16 cellular contexts compared by ENCODE assay signal in the genomic region with DNA sequence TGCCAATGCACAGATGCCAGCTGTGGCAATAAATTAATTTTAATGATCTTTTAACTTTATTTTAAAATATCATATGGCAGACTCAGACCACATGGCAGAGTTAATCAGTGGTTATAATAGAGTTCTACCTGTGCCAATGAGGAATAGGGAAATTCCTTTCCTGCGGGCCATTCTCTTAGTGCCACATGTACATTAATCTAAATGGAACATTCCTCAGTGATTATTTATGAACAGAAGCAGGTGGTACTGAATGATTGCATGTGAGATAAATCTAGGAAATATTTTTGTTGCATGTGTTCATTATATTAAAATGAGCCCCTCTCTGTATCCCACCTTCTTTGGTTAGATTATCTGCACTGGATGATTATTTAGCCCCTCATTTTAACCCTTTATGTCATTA.
DNase-seq lines count a peak whose midpoint lies in the region; ATAC-seq and TF ChIP-seq lines count a peak whose summit lies in the region.
"Had no signal": no experiment of that assay in that cellular context is flagged by ENCODE, and none has a peak within 500 bp of the region (broad histone marks: within the 10 kb centered on the region; RNA-seq: fewer than 3 reads in every experiment).

No MANE protein-coding gene starts in this region.

- no peak for DNase-seq in Karpas-422
- peak; percentile 16 for DNase-seq in NCI-H69 (lab: John Stamatoyannopoulos, UW)
- no peak for DNase-seq in epithelial cell of prostate (ENCODE audit: low read depth, low spot score)
- no peak for DNase-seq in neural progenitor cell (ENCODE audit: low spot score)
- no peak for DNase-seq in NCI-H1417 (lab: John Stamatoyannopoulos, UW)
- DNase-seq in activated CD4-positive, alpha-beta memory T cell treated with anti-CD3 and anti-CD28 coated beads for 36 hours: no peak
- no peak for DNase-seq in lower lobe of right lung
- DNase-seq: C1 segment of cervical spinal cord; Calu3; CD4-positive, alpha-beta memory T cell; COR-L47; DMS79; GDM1; H7 had no signal

- H3K4me2 ChIP-seq in Karpas-422 (ENCODE audit: low read depth, low read length, poor library complexity, severe bottlenecking): peak overlapping the region; percentile 21
- no peak overlapping the region for H3K4me2 ChIP-seq in neural progenitor cell

- H3K36me3 ChIP-seq in Karpas-422 (ENCODE audit: insufficient read depth, low read length): no peaks in the 10 kb centered on the region
- no peaks in the 10 kb centered on the region for H3K36me3 ChIP-seq in neural progenitor cell
- no peaks in the 10 kb centered on the region for H3K36me3 ChIP-seq in lower lobe of right lung

- ATAC-seq in lower lobe of right lung: no peak

- H3K27me3 Mint-ChIP-seq in neural progenitor cell (ENCODE audit: insufficient read depth, low read depth): peaks cover 2% of the 10 kb centered on the region
- H3K27me3 Mint-ChIP-seq in activated CD4-positive, alpha-beta memory T cell treated with anti-CD3 and anti-CD28 coated beads for 36 hours: peaks cover 2% of the 10 kb centered on the region
- H3K27me3 Mint-ChIP-seq: CD4-positive, alpha-beta memory T cell had no signal

- H3K9ac ChIP-seq in Karpas-422 (ENCODE audit: low read length) (no peak overlapping the region), neural progenitor cell (no peak overlapping the region)
- H3K9ac ChIP-seq: GM23248 had no signal

- H4K20me1 ChIP-seq in Karpas-422 (ENCODE audit: insufficient read depth, low read depth, low read length): no peaks in the 10 kb centered on the region
- no peaks in the 10 kb centered on the region for H4K20me1 ChIP-seq in neural progenitor cell (ENCODE audit: low read depth)

- CTCF ChIA-PET in activated CD4-positive, alpha-beta memory T cell treated with anti-CD3 and anti-CD28 coated beads for 36 hours (lab: Charles Lee): no interaction called here

- H2AFZ ChIP-seq in Karpas-422 (ENCODE audit: low read length) (peak overlapping the region; percentile 22; the same call in 1 of the 2 replicates), neural progenitor cell (replicated peaks) (no peak overlapping the region)
- H2AFZ ChIP-seq: GM23248 had no signal

- H3K9me3 ChIP-seq in Karpas-422 (ENCODE audit: low read length) (no peaks in the 10 kb centered on the region), neural progenitor cell (ENCODE audit: low read depth) (no peaks in the 10 kb centered on the region), lower lobe of right lung (no peaks in the 10 kb centered on the region)

- H3K9me2 ChIP-seq in Karpas-422 (replicated peaks; ENCODE audit: insufficient read depth, low read length): no peaks in the 10 kb centered on the region

- H3K4me1 ChIP-seq in Karpas-422 (ENCODE audit: low read length) (peaks cover 66% of the 10 kb centered on the region), neural progenitor cell (peaks cover 9% of the 10 kb centered on the region), lower lobe of right lung (peaks cover 7% of the 10 kb centered on the region)

- POLR2A ChIA-PET in activated CD4-positive, alpha-beta memory T cell treated with anti-CD3 and anti-CD28 coated beads for 36 hours (lab: Charles Lee): no interaction called here

- H3K36me3 Mint-ChIP-seq in neural progenitor cell: no peaks in the 10 kb centered on the region
- no peaks in the 10 kb centered on the region for H3K36me3 Mint-ChIP-seq in activated CD4-positive, alpha-beta memory T cell treated with anti-CD3 and anti-CD28 coated beads for 36 hours
- H3K36me3 Mint-ChIP-seq: CD4-positive, alpha-beta memory T cell had no signal

- H3K27ac Mint-ChIP-seq in neural progenitor cell: peak overlapping the region; percentile 15
- no peak overlapping the region for H3K27ac Mint-ChIP-seq in activated CD4-positive, alpha-beta memory T cell treated with anti-CD3 and anti-CD28 coated beads for 36 hours
- H3K27ac Mint-ChIP-seq: CD4-positive, alpha-beta memory T cell had no signal

- H3F3A ChIP-seq in neural progenitor cell (ENCODE audit: low read depth): peaks cover under 1% of the 10 kb centered on the region

- peaks cover 17% of the 10 kb centered on the region for H3K4me1 Mint-ChIP-seq in neural progenitor cell
- no peaks in the 10 kb centered on the region for H3K4me1 Mint-ChIP-seq in activated CD4-positive, alpha-beta memory T cell treated with anti-CD3 and anti-CD28 coated beads for 36 hours (ENCODE audit: low read depth)
- H3K4me1 Mint-ChIP-seq: CD4-positive, alpha-beta memory T cell had no signal

- H3K27ac ChIP-seq in Karpas-422 (ENCODE audit: low read length) (no peak overlapping the region), epithelial cell of prostate (peak overlapping the region; percentile 19), neural progenitor cell (no peak overlapping the region), lower lobe of right lung (no peak overlapping the region)
- H3K27ac ChIP-seq: GM23248 had no signal

- H3K9me3 Mint-ChIP-seq in neural progenitor cell: no peaks in the 10 kb centered on the region
- H3K9me3 Mint-ChIP-seq in activated CD4-positive, alpha-beta memory T cell treated with anti-CD3 and anti-CD28 coated beads for 36 hours: no peaks in the 10 kb centered on the region
- H3K9me3 Mint-ChIP-seq: CD4-positive, alpha-beta memory T cell had no signal

- no peaks in the 10 kb centered on the region for H3K79me2 ChIP-seq in Karpas-422 (ENCODE audit: low read length)
- H3K79me2 ChIP-seq in neural progenitor cell (ENCODE audit: low read depth): no peaks in the 10 kb centered on the region

- no peaks in the 10 kb centered on the region for H3K27me3 ChIP-seq in Karpas-422 (ENCODE audit: low read length)
- H3K27me3 ChIP-seq in neural progenitor cell: no peaks in the 10 kb centered on the region
- no peaks in the 10 kb centered on the region for H3K27me3 ChIP-seq in lower lobe of right lung (ENCODE audit: low read depth)

- no peak for TF ChIP-seq CTCF in neural progenitor cell (IDR thresholded peaks at IDR 0.05)
- no peak for TF ChIP-seq CTCF in lower lobe of right lung (IDR thresholded peaks at IDR 0.05)

- H3K4me3 Mint-ChIP-seq in neural progenitor cell: no peak overlapping the region
- no peak overlapping the region for H3K4me3 Mint-ChIP-seq in activated CD4-positive, alpha-beta memory T cell treated with anti-CD3 and anti-CD28 coated beads for 36 hours
- H3K4me3 Mint-ChIP-seq: CD4-positive, alpha-beta memory T cell had no signal

- intact Hi-C loops in activated CD4-positive, alpha-beta memory T cell treated with anti-CD3 and anti-CD28 coated beads for 36 hours (cut with micrococcal nuclease): no loop called here
- intact Hi-C loops in lower lobe of right lung (cut with DNase I): no loop called here

- no peak overlapping the region for H3K4me3 ChIP-seq in Karpas-422 (ENCODE audit: low read length)
- H3K4me3 ChIP-seq in neural progenitor cell: no peak overlapping the region
- no peak overlapping the region for H3K4me3 ChIP-seq in lower lobe of right lung
- H3K4me3 ChIP-seq: GM12878, GM23248 had no signal
